In genomic region chr6:88406674-88407073, GRCh38 we compare ENCODE assay signal across 7 cellular contexts.
DNase-seq lines count a peak whose midpoint lies in the region; ATAC-seq and TF ChIP-seq lines count a peak whose summit lies in the region.
"Not testable (repeated sequence)": the region's sequence is repeated elsewhere in the genome, so short reads cannot be mapped to it uniquely, and the experiment has no call there.

No MANE protein-coding gene starts in this region.

- ATAC-seq in GM23338 = not testable (repeated sequence)

- H3K4me1 Mint-ChIP-seq in GM23338; endodermal cell; neural progenitor cell; progenitor cell of endocrine pancreas (ENCODE audit: low read depth): not testable (repeated sequence)

- H3K27me3 ChIP-seq in GM23338 (ENCODE audit: insufficient read depth); HUES6 (ENCODE audit: control insufficient read depth, insufficient read depth, low read length); endodermal cell (ENCODE audit: control insufficient read depth, insufficient read depth, low read length, poor library complexity, severe bottlenecking); iPS-20b (ENCODE audit: insufficient read depth, low read length); neural progenitor cell: not testable (repeated sequence)

- not testable (repeated sequence) for H3K27ac ChIP-seq in GM23338 (ENCODE audit: low read depth); HUES6 (ENCODE audit: low read depth, low read length); endodermal cell (ENCODE audit: low read depth, low read length); iPS-20b (ENCODE audit: low read length); neural progenitor cell

- not testable (repeated sequence) for H3K4me1 ChIP-seq in GM23338 (ENCODE audit: insufficient read depth); HUES6 (ENCODE audit: control insufficient read depth, insufficient read depth, low read length); endodermal cell (ENCODE audit: control insufficient read depth, insufficient read depth, low read length); iPS-20b (ENCODE audit: insufficient read depth, low read length); neural progenitor cell

- H3K36me3 Mint-ChIP-seq in GM23338 (ENCODE audit: low read depth); endodermal cell (ENCODE audit: low read depth); neural progenitor cell; progenitor cell of endocrine pancreas (ENCODE audit: insufficient read depth): not testable (repeated sequence)

- H3K4me3 ChIP-seq in GM23338 = peak overlapping the region; percentile 40; the same call in 1 of the 2 replicates
- H3K4me3 ChIP-seq in HUES6 (ENCODE audit: low read depth, low read length) = peak overlapping the region; percentile 53
- H3K4me3 ChIP-seq in endodermal cell (ENCODE audit: low read length) = not testable (repeated sequence)
- H3K4me3 ChIP-seq in iPS-20b (ENCODE audit: low read length) = peak overlapping the region; percentile 60; the same call in 1 of the 2 replicates
- peak overlapping the region; percentile 37 for H3K4me3 ChIP-seq in neural progenitor cell

- 64 to 82% methylated on average over 15 to 19 of the region's 19 CpGs for WGBS in endodermal cell (ENCODE audit: insufficient coverage in 1 of 2, insufficient read length in 1 of 2), 2 experiments

- H3K9me3 ChIP-seq in HUES6 (ENCODE audit: control insufficient read depth, insufficient read depth, low read depth, low read length); endodermal cell (ENCODE audit: control insufficient read depth, low read length); iPS-20b (ENCODE audit: insufficient read depth, low read depth, low read length); neural progenitor cell (ENCODE audit: low read depth): not testable (repeated sequence)

- not testable (repeated sequence) for H3K79me2 ChIP-seq in GM23338 (replicated peaks; ENCODE audit: insufficient read depth); neural progenitor cell (ENCODE audit: low read depth)

- peak overlapping the region; percentile 16 for H3K9ac ChIP-seq in HUES6 (ENCODE audit: low read length)
- not testable (repeated sequence) for H3K9ac ChIP-seq in endodermal cell (ENCODE audit: extremely low read depth, low read length, poor library complexity, severe bottlenecking); iPS-20b (ENCODE audit: low read depth, low read length); neural progenitor cell

- not testable (repeated sequence) for H3K27ac Mint-ChIP-seq in GM23338, endodermal cell, neural progenitor cell, progenitor cell of endocrine pancreas

- not testable (repeated sequence) for H3K9me2 ChIP-seq in GM23338 (ENCODE audit: insufficient read depth)

- not testable (repeated sequence) for TF ChIP-seq CTCF in GM23338 (conservative IDR thresholded peaks at IDR 0.05; ENCODE audit: low read depth in 2 of 2); endodermal cell (conservative IDR thresholded peaks at IDR 0.05); neural progenitor cell (IDR thresholded peaks at IDR 0.05); progenitor cell of endocrine pancreas (IDR thresholded peaks at IDR 0.05; ENCODE audit: unreplicated experiment)

- H3K4me2 ChIP-seq in GM23338 = not testable (repeated sequence)
- H3K4me2 ChIP-seq in neural progenitor cell = peak overlapping the region; percentile 39

- not testable (repeated sequence) for H3K27me3 Mint-ChIP-seq in GM23338 (ENCODE audit: insufficient read depth, low read depth, poor library complexity); endodermal cell (ENCODE audit: insufficient read depth); neural progenitor cell (ENCODE audit: insufficient read depth, low read depth); progenitor cell of endocrine pancreas

- H3F3A ChIP-seq in GM23338 (replicated peaks; ENCODE audit: low read depth); neural progenitor cell (ENCODE audit: low read depth): not testable (repeated sequence)

- H3K9me3 Mint-ChIP-seq in GM23338; endodermal cell; neural progenitor cell; progenitor cell of endocrine pancreas (ENCODE audit: low read depth): not testable (repeated sequence)

- H2AFZ ChIP-seq in GM23338 = not testable (repeated sequence)
- H2AFZ ChIP-seq in neural progenitor cell (replicated peaks) = peak overlapping the region; percentile 68

- H4K20me1 ChIP-seq in GM23338 (replicated peaks; ENCODE audit: insufficient read depth); neural progenitor cell (ENCODE audit: low read depth): not testable (repeated sequence)

- DNase-seq in GM23338 (ENCODE audit: low spot score); neural progenitor cell (ENCODE audit: low spot score); progenitor cell of endocrine pancreas (ENCODE audit: low spot score, unreplicated experiment): not testable (repeated sequence)
- peak; percentile 58 for DNase-seq in NCI-H69 (lab: John Stamatoyannopoulos, UW)
- peak; percentile 56 for DNase-seq in endodermal cell

- H3K36me3 ChIP-seq in GM23338 (ENCODE audit: insufficient read depth); HUES6 (ENCODE audit: control insufficient read depth, insufficient read depth, low read length); endodermal cell (ENCODE audit: control insufficient read depth, insufficient read depth, low read length); iPS-20b (ENCODE audit: insufficient read depth, low read depth, low read length); neural progenitor cell: not testable (repeated sequence)

- H3K4me3 Mint-ChIP-seq in GM23338 (peak overlapping the region; percentile 52; the same call in 2 of the 3 replicates), endodermal cell (peak overlapping the region; percentile 44), progenitor cell of endocrine pancreas (ENCODE audit: low read depth) (peak overlapping the region; percentile 50)
- H3K4me3 Mint-ChIP-seq in neural progenitor cell = not testable (repeated sequence)
